In genomic region chr6:73878403-73878802, GRCh38 we compare ENCODE assay signal across 24 cellular contexts.
"Had no signal": no experiment of that assay in that cellular context is flagged by ENCODE, and none has a peak within 500 bp of the region (broad histone marks: within the 10 kb centered on the region; RNA-seq: fewer than 3 reads in every experiment).

No MANE protein-coding gene starts in this region.

- H3K9me3 ChIP-seq: ascending aorta had no signal

- DNase-seq: activated B cell treated with CpG ODN at 0.5 μM for 24 hours; activated CD4-positive, alpha-beta T cell treated with anti-CD3 and anti-CD28 coated beads for 1 hour; activated CD4-positive, alpha-beta T cell treated with anti-CD3 and anti-CD28 coated beads, Interleukin-2, amount 10 ng/mL, durations not matched to agents 24 days and 14 days; activated CD4-positive, alpha-beta T cell treated with anti-CD3 and anti-CD28 coated beads, Interleukin-2, amount 50 U/mL, for 48 hours; activated CD8-positive, alpha-beta memory T cell treated with anti-CD3 and anti-CD28 coated beads, Interleukin-2, amount 10 ng/mL, durations not matched to agents 7 days and 5 days; activated effector memory CD4-positive, alpha-beta T cell treated with Interleukin-2 at 50 U/mL for 16 hours; activated naive CD4-positive, alpha-beta T cell; activated T-cell treated with anti-CD3 and anti-CD28 coated beads, Interleukin-2, amount 50 U/mL, for 24 hours; MM.1S; NCI-H1105; NCI-H1436; NCI-H187; NCI-H2081 treated with DMSO at 0.1 percent for 48 hours; NCI-H446; NCI-H524; PC-3; SIG-M5; T-helper 17 cell; T-helper 9 cell had no signal

- H3K36me3 ChIP-seq: ascending aorta had no signal

- H3K4me1 Mint-ChIP-seq: activated B cell treated with CpG ODN at 0.5 μM for 24 hours; activated naive CD4-positive, alpha-beta T cell treated with anti-CD3 and anti-CD28 coated beads, Interleukin-2, amount 50 U/mL, for 24 hours; brain; central memory CD8-positive, alpha-beta T cell had no signal

- H3K4me3 Mint-ChIP-seq: activated B cell treated with CpG ODN at 0.5 μM for 24 hours; activated CD4-positive, alpha-beta T cell treated with anti-CD3 and anti-CD28 coated beads, Interleukin-2, amount 10 ng/mL, durations not matched to agents 24 days and 14 days; activated CD8-positive, alpha-beta memory T cell treated with anti-CD3 and anti-CD28 coated beads, Interleukin-2, amount 10 ng/mL, durations not matched to agents 7 days and 5 days; activated naive CD4-positive, alpha-beta T cell treated with anti-CD3 and anti-CD28 coated beads, Interleukin-2, amount 50 U/mL, for 24 hours; activated T-cell treated with anti-CD3 and anti-CD28 coated beads, Interleukin-2, amount 50 U/mL, for 24 hours; activated T-helper 1 cell treated with anti-CD3 and anti-CD28 coated beads, Interleukin-12 subunit alpha, Interleukin-12 subunit beta, Interleukin-2, Interleukin-4 antibody, amounts not matched to agents 30 ng/mL and 10 ng/mL and 1 ng/mL, durations not matched to agents 14 hours and 24 hours and 36 hours; brain; central memory CD8-positive, alpha-beta T cell; T-helper 17 cell had no signal

- ATAC-seq: activated CD8-positive, alpha-beta memory T cell treated with anti-CD3 and anti-CD28 coated beads, Interleukin-2, amount 10 ng/mL, durations not matched to agents 7 days and 5 days; PC-3; T-helper 17 cell had no signal

- H3K36me3 Mint-ChIP-seq: activated CD8-positive, alpha-beta memory T cell treated with anti-CD3 and anti-CD28 coated beads, Interleukin-2, amount 10 ng/mL, durations not matched to agents 7 days and 5 days; activated naive CD4-positive, alpha-beta T cell treated with anti-CD3 and anti-CD28 coated beads, Interleukin-2, amount 50 U/mL, for 24 hours; brain had no signal

- H3K27ac ChIP-seq: ascending aorta had no signal

- H3K27me3 Mint-ChIP-seq: activated B cell treated with CpG ODN at 0.5 μM for 24 hours; activated T-cell treated with anti-CD3 and anti-CD28 coated beads, Interleukin-2, amount 50 U/mL, for 24 hours; T-helper 17 cell had no signal

- H3K4me1 ChIP-seq: ascending aorta had no signal

- H3K9me3 Mint-ChIP-seq: activated B cell treated with CpG ODN at 0.5 μM for 24 hours; activated T-cell treated with anti-CD3 and anti-CD28 coated beads, Interleukin-2, amount 50 U/mL, for 24 hours; activated T-helper 1 cell treated with anti-CD3 and anti-CD28 coated beads, Interleukin-12 subunit alpha, Interleukin-12 subunit beta, Interleukin-2, Interleukin-4 antibody, amounts not matched to agents 30 ng/mL and 10 ng/mL and 1 ng/mL, durations not matched to agents 14 hours and 24 hours and 36 hours; brain; central memory CD8-positive, alpha-beta T cell had no signal

- H3K27ac Mint-ChIP-seq: activated B cell treated with CpG ODN at 0.5 μM for 24 hours; activated CD4-positive, alpha-beta T cell treated with anti-CD3 and anti-CD28 coated beads, Interleukin-2, amount 10 ng/mL, durations not matched to agents 24 days and 14 days; activated CD8-positive, alpha-beta memory T cell treated with anti-CD3 and anti-CD28 coated beads, Interleukin-2, amount 10 ng/mL, durations not matched to agents 7 days and 5 days; activated naive CD4-positive, alpha-beta T cell treated with anti-CD3 and anti-CD28 coated beads, Interleukin-2, amount 50 U/mL, for 24 hours; activated T-cell treated with anti-CD3 and anti-CD28 coated beads, Interleukin-2, amount 50 U/mL, for 24 hours; activated T-helper 1 cell treated with anti-CD3 and anti-CD28 coated beads, Interleukin-12 subunit alpha, Interleukin-12 subunit beta, Interleukin-2, Interleukin-4 antibody, amounts not matched to agents 30 ng/mL and 10 ng/mL and 1 ng/mL, durations not matched to agents 14 hours and 24 hours and 36 hours; brain; T-helper 17 cell had no signal

- H3K27me3 ChIP-seq: ascending aorta had no signal

- H3K4me3 ChIP-seq: ascending aorta had no signal
